In the genomic region with DNA sequence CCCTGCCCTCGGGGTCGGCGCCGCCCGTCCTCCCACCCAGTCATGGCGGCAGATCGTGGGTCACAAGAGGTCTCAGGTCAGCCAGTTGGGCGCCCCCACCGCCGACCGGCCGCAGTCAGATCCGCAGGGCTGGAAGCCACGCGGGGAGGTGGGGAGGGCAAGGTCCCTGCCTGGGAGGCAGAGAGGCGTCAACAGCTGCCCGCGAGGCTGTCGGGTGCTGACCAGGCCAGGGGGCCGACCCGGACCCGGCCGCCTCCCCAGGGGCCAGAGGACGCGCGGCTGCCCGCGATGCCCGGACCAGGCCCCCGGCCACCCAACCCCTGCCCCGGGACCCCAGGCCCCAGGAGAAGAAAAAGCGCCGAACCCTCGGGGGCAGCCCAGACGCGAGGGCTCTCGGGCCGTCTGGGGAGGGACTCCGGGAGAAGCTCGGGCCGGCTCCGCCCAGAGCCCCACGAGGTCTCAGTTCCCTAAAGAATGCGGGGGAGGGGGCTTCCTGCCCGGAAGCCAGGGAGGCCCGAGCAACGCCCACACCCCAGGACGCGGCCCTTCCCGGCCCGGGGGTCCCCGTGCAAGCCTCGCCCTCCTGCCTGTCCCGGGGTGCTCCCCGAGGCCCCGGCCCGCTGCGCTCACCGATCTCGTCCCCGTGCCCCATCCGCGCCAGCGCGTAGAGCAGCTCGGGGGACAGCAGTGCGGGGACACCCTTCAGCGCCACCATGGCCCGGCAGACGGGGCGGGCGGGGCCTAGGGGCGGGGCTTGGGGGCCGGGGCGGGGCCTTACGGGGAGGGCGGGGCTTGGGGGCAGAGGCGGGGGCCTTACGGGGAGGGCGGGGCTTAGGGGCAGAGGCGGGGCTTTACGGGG, we compare ENCODE assay signal across 1 cellular context.
TF ChIP-seq lines count a peak whose summit lies in the region.

A gene with protein sequence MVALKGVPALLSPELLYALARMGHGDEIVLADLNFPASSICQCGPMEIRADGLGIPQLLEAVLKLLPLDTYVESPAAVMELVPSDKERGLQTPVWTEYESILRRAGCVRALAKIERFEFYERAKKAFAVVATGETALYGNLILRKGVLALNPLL (minus strand): TSS at position 727 of the 859 bp plus-strand sequence. CDS start 12 bp downstream, at position 715.

TF ChIP-seq in HCT116, 20 proteins besides CTCF, POLR2A, EP300 and RAD21 (continued from another document):
- TF ChIP-seq, protein P1, sequence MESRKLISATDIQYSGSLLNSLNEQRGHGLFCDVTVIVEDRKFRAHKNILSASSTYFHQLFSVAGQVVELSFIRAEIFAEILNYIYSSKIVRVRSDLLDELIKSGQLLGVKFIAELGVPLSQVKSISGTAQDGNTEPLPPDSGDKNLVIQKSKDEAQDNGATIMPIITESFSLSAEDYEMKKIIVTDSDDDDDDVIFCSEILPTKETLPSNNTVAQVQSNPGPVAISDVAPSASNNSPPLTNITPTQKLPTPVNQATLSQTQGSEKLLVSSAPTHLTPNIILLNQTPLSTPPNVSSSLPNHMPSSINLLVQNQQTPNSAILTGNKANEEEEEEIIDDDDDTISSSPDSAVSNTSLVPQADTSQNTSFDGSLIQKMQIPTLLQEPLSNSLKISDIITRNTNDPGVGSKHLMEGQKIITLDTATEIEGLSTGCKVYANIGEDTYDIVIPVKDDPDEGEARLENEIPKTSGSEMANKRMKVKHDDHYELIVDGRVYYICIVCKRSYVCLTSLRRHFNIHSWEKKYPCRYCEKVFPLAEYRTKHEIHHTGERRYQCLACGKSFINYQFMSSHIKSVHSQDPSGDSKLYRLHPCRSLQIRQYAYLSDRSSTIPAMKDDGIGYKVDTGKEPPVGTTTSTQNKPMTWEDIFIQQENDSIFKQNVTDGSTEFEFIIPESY (IDR thresholded peaks at IDR 0.05; ENCODE audit: extremely low read depth, insufficient replicate concordance, low read length) = no peak
- TF ChIP-seq EZH2 (IDR thresholded peaks at IDR 0.05) (no peak), ZFX (IDR thresholded peaks at IDR 0.05) (peak; percentile 55), SIN3A (IDR thresholded peaks at IDR 0.05; ENCODE audit: low read depth) (no peak), JUND (IDR thresholded peaks at IDR 0.05) (no peak), TCF7L2 (IDR thresholded peaks at IDR 0.05; ENCODE audit: borderline replicate concordance, extremely low read depth, insufficient read depth, insufficient read length) (no peak), ZNF274 (IDR thresholded peaks at IDR 0.05; ENCODE audit: low read depth, low read length) (no peak), CBX3 (IDR thresholded peaks at IDR 0.05; ENCODE audit: low read depth) (no peak), ELF1 (IDR thresholded peaks at IDR 0.05; ENCODE audit: borderline replicate concordance, low read depth) (no peak), SP1 (IDR thresholded peaks at IDR 0.05; ENCODE audit: low read depth) (no peak), POLR2AphosphoS5 (IDR thresholded peaks at IDR 0.05; ENCODE audit: low read depth, low read length) (peak; percentile 68; the same call in 1 of the 2 replicates), EZH2phosphoT487 (IDR thresholded peaks at IDR 0.05; ENCODE audit: borderline replicate concordance) (no peak)
- TF ChIP-seq, protein P2, sequence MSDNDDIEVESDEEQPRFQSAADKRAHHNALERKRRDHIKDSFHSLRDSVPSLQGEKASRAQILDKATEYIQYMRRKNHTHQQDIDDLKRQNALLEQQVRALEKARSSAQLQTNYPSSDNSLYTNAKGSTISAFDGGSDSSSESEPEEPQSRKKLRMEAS (IDR thresholded peaks at IDR 0.05) = no peak; the same call in 1 of the 2 replicates
- TF ChIP-seq, protein P3, sequence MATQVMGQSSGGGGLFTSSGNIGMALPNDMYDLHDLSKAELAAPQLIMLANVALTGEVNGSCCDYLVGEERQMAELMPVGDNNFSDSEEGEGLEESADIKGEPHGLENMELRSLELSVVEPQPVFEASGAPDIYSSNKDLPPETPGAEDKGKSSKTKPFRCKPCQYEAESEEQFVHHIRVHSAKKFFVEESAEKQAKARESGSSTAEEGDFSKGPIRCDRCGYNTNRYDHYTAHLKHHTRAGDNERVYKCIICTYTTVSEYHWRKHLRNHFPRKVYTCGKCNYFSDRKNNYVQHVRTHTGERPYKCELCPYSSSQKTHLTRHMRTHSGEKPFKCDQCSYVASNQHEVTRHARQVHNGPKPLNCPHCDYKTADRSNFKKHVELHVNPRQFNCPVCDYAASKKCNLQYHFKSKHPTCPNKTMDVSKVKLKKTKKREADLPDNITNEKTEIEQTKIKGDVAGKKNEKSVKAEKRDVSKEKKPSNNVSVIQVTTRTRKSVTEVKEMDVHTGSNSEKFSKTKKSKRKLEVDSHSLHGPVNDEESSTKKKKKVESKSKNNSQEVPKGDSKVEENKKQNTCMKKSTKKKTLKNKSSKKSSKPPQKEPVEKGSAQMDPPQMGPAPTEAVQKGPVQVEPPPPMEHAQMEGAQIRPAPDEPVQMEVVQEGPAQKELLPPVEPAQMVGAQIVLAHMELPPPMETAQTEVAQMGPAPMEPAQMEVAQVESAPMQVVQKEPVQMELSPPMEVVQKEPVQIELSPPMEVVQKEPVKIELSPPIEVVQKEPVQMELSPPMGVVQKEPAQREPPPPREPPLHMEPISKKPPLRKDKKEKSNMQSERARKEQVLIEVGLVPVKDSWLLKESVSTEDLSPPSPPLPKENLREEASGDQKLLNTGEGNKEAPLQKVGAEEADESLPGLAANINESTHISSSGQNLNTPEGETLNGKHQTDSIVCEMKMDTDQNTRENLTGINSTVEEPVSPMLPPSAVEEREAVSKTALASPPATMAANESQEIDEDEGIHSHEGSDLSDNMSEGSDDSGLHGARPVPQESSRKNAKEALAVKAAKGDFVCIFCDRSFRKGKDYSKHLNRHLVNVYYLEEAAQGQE (IDR thresholded peaks at IDR 0.05; ENCODE audit: low read depth) = no peak
